Comparison of ENCODE assay signal across 1 cellular context in the genomic region with DNA sequence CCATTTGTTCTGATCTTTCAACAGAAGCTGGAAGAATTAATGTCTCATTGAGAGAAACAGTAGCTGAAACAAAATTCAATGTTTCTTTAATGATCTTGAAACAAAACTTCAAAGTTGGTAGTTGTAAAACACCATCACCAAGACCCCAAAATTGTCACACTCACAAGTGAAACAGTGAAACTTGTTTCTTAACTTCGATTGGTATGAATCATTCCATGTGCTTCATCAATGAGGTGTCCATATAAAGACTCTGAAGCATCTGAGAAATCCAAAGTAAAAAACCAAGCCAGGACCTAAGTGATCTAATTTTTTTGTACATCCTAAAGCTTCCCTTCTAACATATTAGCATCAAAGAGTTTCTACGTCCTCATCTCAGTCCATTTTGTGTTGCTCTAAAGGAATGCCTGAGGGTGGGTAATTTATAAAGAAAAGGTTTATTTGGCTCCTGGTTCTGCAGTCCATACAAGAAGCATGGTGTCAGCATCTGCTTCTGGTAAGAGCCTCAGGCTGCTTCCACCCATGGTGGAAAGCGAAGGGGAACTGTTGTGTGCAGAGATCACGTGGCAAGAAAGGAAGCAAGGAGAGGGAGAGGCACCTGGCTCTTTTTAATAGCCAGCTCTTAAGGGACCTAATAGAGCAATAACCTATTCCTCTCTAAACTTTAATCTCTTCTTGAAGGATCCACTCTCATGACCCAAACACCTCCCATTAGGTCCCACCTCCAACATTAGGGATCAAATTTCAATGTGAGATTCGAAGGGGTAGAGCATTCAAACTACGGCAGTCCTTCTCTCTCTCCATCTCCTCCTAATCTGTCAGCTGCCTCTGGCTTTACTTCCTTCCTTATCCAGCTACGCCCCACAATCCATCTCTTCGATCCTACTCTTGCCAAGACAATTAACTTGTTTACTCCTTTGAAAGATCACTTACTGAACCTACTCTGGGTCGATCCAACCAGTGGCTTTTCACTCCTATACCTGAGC.
TF ChIP-seq lines count a peak whose summit lies in the region.

No MANE protein-coding gene starts in this region.

TF ChIP-seq in GM23338, 12 proteins besides CTCF, POLR2A, EP300 and RAD21 (continued from another document):
- TF ChIP-seq, protein P1, sequence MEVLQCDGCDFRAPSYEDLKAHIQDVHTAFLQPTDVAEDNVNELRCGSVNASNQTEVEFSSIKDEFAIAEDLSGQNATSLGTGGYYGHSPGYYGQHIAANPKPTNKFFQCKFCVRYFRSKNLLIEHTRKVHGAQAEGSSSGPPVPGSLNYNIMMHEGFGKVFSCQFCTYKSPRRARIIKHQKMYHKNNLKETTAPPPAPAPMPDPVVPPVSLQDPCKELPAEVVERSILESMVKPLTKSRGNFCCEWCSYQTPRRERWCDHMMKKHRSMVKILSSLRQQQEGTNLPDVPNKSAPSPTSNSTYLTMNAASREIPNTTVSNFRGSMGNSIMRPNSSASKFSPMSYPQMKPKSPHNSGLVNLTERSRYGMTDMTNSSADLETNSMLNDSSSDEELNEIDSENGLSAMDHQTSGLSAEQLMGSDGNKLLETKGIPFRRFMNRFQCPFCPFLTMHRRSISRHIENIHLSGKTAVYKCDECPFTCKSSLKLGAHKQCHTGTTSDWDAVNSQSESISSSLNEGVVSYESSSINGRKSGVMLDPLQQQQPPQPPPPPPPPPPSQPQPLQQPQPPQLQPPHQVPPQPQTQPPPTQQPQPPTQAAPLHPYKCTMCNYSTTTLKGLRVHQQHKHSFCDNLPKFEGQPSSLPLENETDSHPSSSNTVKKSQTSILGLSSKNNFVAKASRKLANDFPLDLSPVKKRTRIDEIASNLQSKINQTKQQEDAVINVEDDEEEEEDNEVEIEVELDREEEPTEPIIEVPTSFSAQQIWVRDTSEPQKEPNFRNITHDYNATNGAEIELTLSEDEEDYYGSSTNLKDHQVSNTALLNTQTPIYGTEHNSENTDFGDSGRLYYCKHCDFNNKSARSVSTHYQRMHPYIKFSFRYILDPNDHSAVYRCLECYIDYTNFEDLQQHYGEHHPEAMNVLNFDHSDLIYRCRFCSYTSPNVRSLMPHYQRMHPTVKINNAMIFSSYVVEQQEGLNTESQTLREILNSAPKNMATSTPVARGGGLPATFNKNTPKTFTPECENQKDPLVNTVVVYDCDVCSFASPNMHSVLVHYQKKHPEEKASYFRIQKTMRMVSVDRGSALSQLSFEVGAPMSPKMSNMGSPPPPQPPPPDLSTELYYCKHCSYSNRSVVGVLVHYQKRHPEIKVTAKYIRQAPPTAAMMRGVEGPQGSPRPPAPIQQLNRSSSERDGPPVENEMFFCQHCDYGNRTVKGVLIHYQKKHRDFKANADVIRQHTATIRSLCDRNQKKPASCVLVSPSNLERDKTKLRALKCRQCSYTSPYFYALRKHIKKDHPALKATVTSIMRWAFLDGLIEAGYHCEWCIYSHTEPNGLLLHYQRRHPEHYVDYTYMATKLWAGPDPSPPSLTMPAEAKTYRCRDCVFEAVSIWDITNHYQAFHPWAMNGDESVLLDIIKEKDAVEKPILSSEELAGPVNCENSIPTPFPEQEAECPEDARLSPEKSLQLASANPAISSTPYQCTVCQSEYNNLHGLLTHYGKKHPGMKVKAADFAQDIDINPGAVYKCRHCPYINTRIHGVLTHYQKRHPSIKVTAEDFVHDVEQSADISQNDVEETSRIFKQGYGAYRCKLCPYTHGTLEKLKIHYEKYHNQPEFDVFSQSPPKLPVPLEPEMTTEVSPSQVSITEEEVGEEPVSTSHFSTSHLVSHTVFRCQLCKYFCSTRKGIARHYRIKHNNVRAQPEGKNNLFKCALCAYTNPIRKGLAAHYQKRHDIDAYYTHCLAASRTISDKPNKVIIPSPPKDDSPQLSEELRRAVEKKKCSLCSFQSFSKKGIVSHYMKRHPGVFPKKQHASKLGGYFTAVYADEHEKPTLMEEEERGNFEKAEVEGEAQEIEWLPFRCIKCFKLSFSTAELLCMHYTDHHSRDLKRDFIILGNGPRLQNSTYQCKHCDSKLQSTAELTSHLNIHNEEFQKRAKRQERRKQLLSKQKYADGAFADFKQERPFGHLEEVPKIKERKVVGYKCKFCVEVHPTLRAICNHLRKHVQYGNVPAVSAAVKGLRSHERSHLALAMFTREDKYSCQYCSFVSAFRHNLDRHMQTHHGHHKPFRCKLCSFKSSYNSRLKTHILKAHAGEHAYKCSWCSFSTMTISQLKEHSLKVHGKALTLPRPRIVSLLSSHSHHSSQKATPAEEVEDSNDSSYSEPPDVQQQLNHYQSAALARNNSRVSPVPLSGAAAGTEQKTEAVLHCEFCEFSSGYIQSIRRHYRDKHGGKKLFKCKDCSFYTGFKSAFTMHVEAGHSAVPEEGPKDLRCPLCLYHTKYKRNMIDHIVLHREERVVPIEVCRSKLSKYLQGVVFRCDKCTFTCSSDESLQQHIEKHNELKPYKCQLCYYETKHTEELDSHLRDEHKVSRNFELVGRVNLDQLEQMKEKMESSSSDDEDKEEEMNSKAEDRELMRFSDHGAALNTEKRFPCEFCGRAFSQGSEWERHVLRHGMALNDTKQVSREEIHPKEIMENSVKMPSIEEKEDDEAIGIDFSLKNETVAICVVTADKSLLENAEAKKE (CRISPR knock-in tag; IDR thresholded peaks at IDR 0.05): no peak
- TF ChIP-seq CREB1 (CRISPR knock-in tag; IDR thresholded peaks at IDR 0.05; ENCODE audit: low read depth) (no peak), ZNF114 (CRISPR knock-in tag; IDR thresholded peaks at IDR 0.05) (no peak)
- TF ChIP-seq, protein P2, sequence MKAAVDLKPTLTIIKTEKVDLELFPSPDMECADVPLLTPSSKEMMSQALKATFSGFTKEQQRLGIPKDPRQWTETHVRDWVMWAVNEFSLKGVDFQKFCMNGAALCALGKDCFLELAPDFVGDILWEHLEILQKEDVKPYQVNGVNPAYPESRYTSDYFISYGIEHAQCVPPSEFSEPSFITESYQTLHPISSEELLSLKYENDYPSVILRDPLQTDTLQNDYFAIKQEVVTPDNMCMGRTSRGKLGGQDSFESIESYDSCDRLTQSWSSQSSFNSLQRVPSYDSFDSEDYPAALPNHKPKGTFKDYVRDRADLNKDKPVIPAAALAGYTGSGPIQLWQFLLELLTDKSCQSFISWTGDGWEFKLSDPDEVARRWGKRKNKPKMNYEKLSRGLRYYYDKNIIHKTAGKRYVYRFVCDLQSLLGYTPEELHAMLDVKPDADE (IDR thresholded peaks at IDR 0.05): no peak
TF ChIP-seq in GM23338: peak in this region for 0.
